ENCODE assay signal across 8 cellular contexts in genomic region chr15:93087825-93088199, GRCh38. TPM values are rescaled to one million over a fixed set of nuclear protein-coding genes. Genes with fewer than 3 reads are reported as not detected.
DNase-seq lines count a peak whose midpoint lies in the region; ATAC-seq and TF ChIP-seq lines count a peak whose summit lies in the region.

No MANE protein-coding gene starts in this region.

- H3K4me1 ChIP-seq in BE2C, result no peaks in the 10 kb centered on the region

- ATAC-seq in GM19395 (IDR thresholded peaks at IDR 0.05; ENCODE audit: unreplicated experiment), result peak; percentile 76
- peak; percentile 81 for ATAC-seq in SK-N-SH treated with all-trans-retinoic acid at 6 μM for 48 hours
- ATAC-seq in left ventricle myocardium superior, result peak; percentile 72

- no peaks in the 10 kb centered on the region for H3K9me3 ChIP-seq in BE2C

- H3K27me3 ChIP-seq in BE2C, result peaks cover 36% of the 10 kb centered on the region

- no peaks in the 10 kb centered on the region for H3K36me3 ChIP-seq in BE2C

- intact Hi-C loops in left ventricle myocardium superior (cut with micrococcal nuclease) (loop anchor here (10.0 kb wide), 1 partner anchor 387 kb away; no protein-coding TSS in a partner anchor), posterior vena cava (cut with DNase I) (loop anchor here in 1 of 2 donors (5.0 kb wide), 1 partner anchor 269 kb away; no protein-coding TSS in a partner anchor)

- TF ChIP-seq CTCF in BE2C (IDR thresholded peaks at IDR 0.05; ENCODE audit: low read depth, low read length), result peak; percentile 93

- H3K4me3 ChIP-seq in BE2C (ENCODE audit: low read depth, low read length), result peak overlapping the region; percentile 57

- DNase-seq in BE2C, result peak; percentile 57
- peak; percentile 38 for DNase-seq in LHCN-M2 (ENCODE audit: low read depth)
- DNase-seq in activated naive CD8-positive, alpha-beta T cell treated with anti-CD3 and anti-CD28 coated beads, Interleukin-2, amount 50 U/mL, for 16 hours (ENCODE audit: low read depth, low spot score), result peak; percentile 25
- DNase-seq in left ventricle myocardium superior, result peak; percentile 82
- peak; percentile 93 for DNase-seq in posterior vena cava (ENCODE audit: low spot score)
- peak; percentile 84 for DNase-seq in ureter (ENCODE audit: low spot score)

TF ChIP-seq in SK-N-SH treated with all-trans-retinoic acid at 6 μM for 48 hours, 23 proteins besides CTCF, POLR2A, EP300 and RAD21:
- TF ChIP-seq, protein P1, sequence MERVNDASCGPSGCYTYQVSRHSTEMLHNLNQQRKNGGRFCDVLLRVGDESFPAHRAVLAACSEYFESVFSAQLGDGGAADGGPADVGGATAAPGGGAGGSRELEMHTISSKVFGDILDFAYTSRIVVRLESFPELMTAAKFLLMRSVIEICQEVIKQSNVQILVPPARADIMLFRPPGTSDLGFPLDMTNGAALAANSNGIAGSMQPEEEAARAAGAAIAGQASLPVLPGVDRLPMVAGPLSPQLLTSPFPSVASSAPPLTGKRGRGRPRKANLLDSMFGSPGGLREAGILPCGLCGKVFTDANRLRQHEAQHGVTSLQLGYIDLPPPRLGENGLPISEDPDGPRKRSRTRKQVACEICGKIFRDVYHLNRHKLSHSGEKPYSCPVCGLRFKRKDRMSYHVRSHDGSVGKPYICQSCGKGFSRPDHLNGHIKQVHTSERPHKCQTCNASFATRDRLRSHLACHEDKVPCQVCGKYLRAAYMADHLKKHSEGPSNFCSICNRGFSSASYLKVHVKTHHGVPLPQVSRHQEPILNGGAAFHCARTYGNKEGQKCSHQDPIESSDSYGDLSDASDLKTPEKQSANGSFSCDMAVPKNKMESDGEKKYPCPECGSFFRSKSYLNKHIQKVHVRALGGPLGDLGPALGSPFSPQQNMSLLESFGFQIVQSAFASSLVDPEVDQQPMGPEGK (CRISPR knock-in tag; IDR thresholded peaks at IDR 0.05; ENCODE audit: borderline replicate concordance), result no peak
- no peak for TF ChIP-seq ARNTL (CRISPR knock-in tag; IDR thresholded peaks at IDR 0.05; ENCODE audit: borderline replicate concordance, low read depth)
- no peak for TF ChIP-seq BACH2 (CRISPR knock-in tag; IDR thresholded peaks at IDR 0.05; ENCODE audit: borderline replicate concordance)
- TF ChIP-seq, protein P2, sequence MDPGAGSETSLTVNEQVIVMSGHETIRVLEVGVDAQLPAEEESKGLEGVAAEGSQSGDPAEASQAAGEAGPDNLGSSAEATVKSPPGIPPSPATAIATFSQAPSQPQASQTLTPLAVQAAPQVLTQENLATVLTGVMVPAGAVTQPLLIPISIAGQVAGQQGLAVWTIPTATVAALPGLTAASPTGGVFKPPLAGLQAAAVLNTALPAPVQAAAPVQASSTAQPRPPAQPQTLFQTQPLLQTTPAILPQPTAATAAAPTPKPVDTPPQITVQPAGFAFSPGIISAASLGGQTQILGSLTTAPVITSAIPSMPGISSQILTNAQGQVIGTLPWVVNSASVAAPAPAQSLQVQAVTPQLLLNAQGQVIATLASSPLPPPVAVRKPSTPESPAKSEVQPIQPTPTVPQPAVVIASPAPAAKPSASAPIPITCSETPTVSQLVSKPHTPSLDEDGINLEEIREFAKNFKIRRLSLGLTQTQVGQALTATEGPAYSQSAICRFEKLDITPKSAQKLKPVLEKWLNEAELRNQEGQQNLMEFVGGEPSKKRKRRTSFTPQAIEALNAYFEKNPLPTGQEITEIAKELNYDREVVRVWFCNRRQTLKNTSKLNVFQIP (CRISPR knock-in tag; IDR thresholded peaks at IDR 0.05; ENCODE audit: borderline replicate concordance, low read depth), result no peak
- TF ChIP-seq OSR1 (CRISPR knock-in tag; IDR thresholded peaks at IDR 0.05), result no peak
- no peak for TF ChIP-seq ESRRG (CRISPR knock-in tag; IDR thresholded peaks at IDR 0.05)
- TF ChIP-seq RARB (CRISPR knock-in tag; IDR thresholded peaks at IDR 0.05), result no peak
TF ChIP-seq in SK-N-SH treated with all-trans-retinoic acid at 6 μM for 48 hours: peak in this region for 0.

RNA-seq across cellular contexts. Expression of gene RGMA, which starts 1.2 kb away (rescaled TPM):
- polyA plus RNA-seq in BE2C (2012; ENCODE audit: insufficient read depth, insufficient read length, low read depth), result 1.1 TPM
- total RNA-seq in LHCN-M2 (2014; rRNA removed) (1.7 TPM in 1 of 2 replicates, not detected in the other), left ventricle myocardium superior (27.0 TPM), posterior vena cava (10 to 100 TPM; 20.3 to 33.9 TPM), ureter (6.4 TPM)
- 0.02 TPM for polyA plus RNA-seq in LHCN-M2 (2012)

Comparison
In these comparisons a context has a peak if more than half of its experiments do, and no peak if none do; other contexts are left out.
1. Peak in every context shown above with its lines: DNase-seq, ATAC-seq and H3K4me3 ChIP-seq.
2. DNase-seq: peak in every context shown above with its lines; median percentile 93 in posterior vena cava; 84 in ureter; 82 in left ventricle myocardium superior; 57 in BE2C; 38 in LHCN-M2; 25 in activated naive CD8-positive, alpha-beta T cell treated with anti-CD3 and anti-CD28 coated beads, Interleukin-2, amount 50 U/mL, for 16 hours.